ENCODE assay signal across 8 cellular contexts in the genomic region with DNA sequence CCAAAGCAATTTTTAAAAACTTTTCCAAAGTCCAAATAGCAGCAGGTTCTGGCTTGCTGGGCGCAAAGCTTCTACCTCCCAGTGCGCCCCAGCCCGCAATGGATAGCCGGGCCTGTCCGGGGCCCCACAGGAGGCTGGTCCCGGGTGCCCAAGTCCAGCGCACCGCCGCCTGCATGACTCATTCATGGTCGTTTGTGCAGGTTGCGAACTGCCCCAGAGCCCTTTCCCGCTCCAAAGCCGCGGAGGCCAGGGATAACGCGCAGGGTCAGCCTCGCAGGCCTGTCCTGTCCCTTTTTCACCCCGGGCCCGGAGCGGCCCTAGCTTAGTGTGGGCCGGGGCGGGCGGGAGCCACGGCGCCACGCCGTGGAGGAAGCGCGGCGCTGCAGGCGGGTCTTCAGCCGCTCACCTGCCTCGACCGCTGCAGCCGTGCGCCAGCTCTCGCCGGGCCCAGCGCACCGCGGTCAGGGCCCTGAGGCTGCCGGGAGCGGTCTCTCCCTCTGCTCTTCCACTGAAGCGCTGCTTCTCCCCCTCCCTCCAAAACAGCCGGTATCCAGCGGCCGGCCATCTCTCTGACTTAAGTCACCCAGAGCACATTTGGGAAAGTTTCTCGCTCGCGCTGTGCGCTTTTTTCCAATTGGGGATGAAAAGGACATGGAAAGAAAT. TPM values are rescaled to one million over a fixed set of nuclear protein-coding genes. Genes with fewer than 3 reads are reported as not detected.
DNase-seq lines count a peak whose midpoint lies in the region; ATAC-seq and TF ChIP-seq lines count a peak whose summit lies in the region.

No MANE protein-coding gene starts in this region.

- no peaks in the 10 kb centered on the region for H3K9me3 Mint-ChIP-seq in Caco-2 (ENCODE audit: unreplicated experiment)
- no peaks in the 10 kb centered on the region for H3K9me3 Mint-ChIP-seq in activated naive CD4-positive, alpha-beta T cell treated with anti-CD3 and anti-CD28 coated beads, Interleukin-2, amount 50 U/mL, for 72 hours
- no peaks in the 10 kb centered on the region for H3K9me3 Mint-ChIP-seq in osteocyte (ENCODE audit: unreplicated experiment)

- H3K36me3 ChIP-seq in Caco-2 (ENCODE audit: control insufficient read depth, insufficient read depth, low read length) = no peaks in the 10 kb centered on the region
- no peaks in the 10 kb centered on the region for H3K36me3 ChIP-seq in uterus

- peaks cover 16% of the 10 kb centered on the region for H3K27me3 ChIP-seq in Caco-2 (replicated peaks; ENCODE audit: control insufficient read depth, insufficient read depth, low read length)
- H3K27me3 ChIP-seq in uterus = peaks cover 0 to 4% of the 10 kb centered on the region in 2 donors

- CTCF ChIA-PET in Caco-2 (lab: Charles Lee) = interaction anchor here (0.5 to 2.9 kb wide), 35 partner anchors 8 to 1972 kb away, joined by 3 to 38 read pairs (median 4); a partner anchor contains a TSS

- H3K9me3 ChIP-seq in Caco-2 = no peaks in the 10 kb centered on the region
- H3K9me3 ChIP-seq in uterus = no peaks in the 10 kb centered on the region

- peak; percentile 84 to 90 for DNase-seq in Caco-2
- DNase-seq in RPMI7951 (ENCODE audit: low read depth) = peak; percentile 81
- DNase-seq in activated naive CD4-positive, alpha-beta T cell treated with anti-CD3 and anti-CD28 coated beads, Interleukin-2, amount 50 U/mL, for 72 hours (ENCODE audit: low spot score in 2 of 2) = peak; percentile 69 to 86
- DNase-seq in head of caudate nucleus = peak in 40 of 42 donors; percentile 25 to 84 (median 64)
- peak; percentile 87 for DNase-seq in osteocyte (ENCODE audit: extremely low spot score, unreplicated experiment)
- DNase-seq in uterus = peak; percentile 52 to 74

- POLR2A ChIA-PET in Caco-2 (lab: Charles Lee) = interaction anchor here (0.6 to 1.6 kb wide), 2 partner anchors 12 to 13 kb away, joined by 5 to 8 read pairs; a partner anchor contains a TSS

- no peak for TF ChIP-seq POLR2A in uterus (IDR thresholded peaks at IDR 0.05)

- H3K4me3 Mint-ChIP-seq in Caco-2 (ENCODE audit: unreplicated experiment) = peak overlapping the region; percentile 87
- H3K4me3 Mint-ChIP-seq in osteocyte (ENCODE audit: unreplicated experiment) = peak overlapping the region; percentile 82

- BruUV-seq in Caco-2 (replicated peaks; lab: Mats Ljungman, UMichigan) = no TSS peak

- H3K27ac Mint-ChIP-seq in Caco-2 (ENCODE audit: unreplicated experiment) (peak overlapping the region; percentile 74), osteocyte (ENCODE audit: unreplicated experiment) (peak overlapping the region; percentile 95)
- peak overlapping the region; percentile 99 for H3K27ac Mint-ChIP-seq in activated naive CD4-positive, alpha-beta T cell treated with anti-CD3 and anti-CD28 coated beads, Interleukin-2, amount 50 U/mL, for 72 hours

- peak; percentile 95 to 96 for TF ChIP-seq CTCF in Caco-2 (IDR thresholded peaks at IDR 0.05; ENCODE audit: insufficient read depth in 1 of 2, low read depth in 1 of 2, low read length in 1 of 2, severe bottlenecking in 1 of 2, unreplicated experiment in 1 of 2)
- TF ChIP-seq CTCF in osteocyte (IDR thresholded peaks at IDR 0.05) = peak; percentile 93
- TF ChIP-seq CTCF in uterus (IDR thresholded peaks at IDR 0.05) = peak; percentile 73 to 94 (median 83)

- intact Hi-C loops in Caco-2 (cut with micrococcal nuclease; ENCODE audit: unreplicated experiment) = loop anchor here (1.0 to 10.0 kb wide), 7 partner anchors 71 to 981 kb away; a partner anchor contains a TSS
- intact Hi-C loops in head of caudate nucleus (cut with DNase I) = loop anchor here (1.0 to 10.0 kb wide), 3 partner anchors 14 to 223 kb away; a partner anchor contains a TSS
- intact Hi-C loops in uterus (cut with DNase I; ENCODE audit: low total_unique reads) = no loop called here

- H3K4me1 ChIP-seq in Caco-2 (peaks cover 17% of the 10 kb centered on the region), uterus (peaks cover 0 to 29% of the 10 kb centered on the region in 2 donors)

- H3K36me3 Mint-ChIP-seq in Caco-2 (ENCODE audit: insufficient read depth, unreplicated experiment) (peaks cover 22% of the 10 kb centered on the region), osteocyte (ENCODE audit: unreplicated experiment) (no peaks in the 10 kb centered on the region)
- H3K36me3 Mint-ChIP-seq in activated naive CD4-positive, alpha-beta T cell treated with anti-CD3 and anti-CD28 coated beads, Interleukin-2, amount 50 U/mL, for 72 hours = peaks cover 30 to 35% of the 10 kb centered on the region in 2 donors

- peak overlapping the region; percentile 84 to 90 for H3K27ac ChIP-seq in uterus

- H3K27me3 Mint-ChIP-seq in Caco-2 (ENCODE audit: insufficient read depth, unreplicated experiment) (peaks cover 40% of the 10 kb centered on the region), osteocyte (ENCODE audit: unreplicated experiment) (peaks cover 50% of the 10 kb centered on the region)

- peaks cover 20% of the 10 kb centered on the region for H3K4me1 Mint-ChIP-seq in Caco-2 (ENCODE audit: low read depth, unreplicated experiment)
- H3K4me1 Mint-ChIP-seq in osteocyte (ENCODE audit: unreplicated experiment) = peaks cover 28% of the 10 kb centered on the region

- ATAC-seq in GM19452 (IDR thresholded peaks at IDR 0.05; ENCODE audit: unreplicated experiment) (peak; percentile 37), HG03520 (IDR thresholded peaks at IDR 0.05; ENCODE audit: unreplicated experiment) (peak; percentile 33)
- peak; percentile 34 to 41 for ATAC-seq in activated naive CD4-positive, alpha-beta T cell treated with anti-CD3 and anti-CD28 coated beads, Interleukin-2, amount 50 U/mL, for 72 hours

- H3K4me3 ChIP-seq in Caco-2 (ENCODE audit: low read depth, low read length) = peak overlapping the region; percentile 55
- peak overlapping the region; percentile 57 to 90 for H3K4me3 ChIP-seq in uterus

RNA-seq across cellular contexts. Expression of a gene that starts 1.7 kb away (rescaled TPM):
- total RNA-seq in Caco-2 (2022) (0.30 and 0.61 TPM in 2 replicates), osteocyte (5.4 and 11.7 TPM in 2 replicates), uterus (1 to 10 TPM in 2 of 4 donors, under 1 TPM in 1, not detected in 1; 0.26 to 3.4 (median 1.5) TPM)
- total RNA-seq in RPMI7951 (2014; rRNA removed; shearing (Covaris generic)) = 2.3 and 5.9 TPM in 2 replicates
- total RNA-seq in activated naive CD4-positive, alpha-beta T cell treated with anti-CD3 and anti-CD28 coated beads, Interleukin-2, amount 50 U/mL, for 72 hours = 10 to 100 TPM; 43.0 to 54.5 TPM

RNA-seq across cellular contexts. Expression of a gene that starts 13.4 kb away (rescaled TPM):
- total RNA-seq in Caco-2 (2022) = 31.3 and 34.1 TPM in 2 replicates
- 27.4 and 31.7 TPM in 2 replicates for total RNA-seq in RPMI7951 (2014; rRNA removed; shearing (Covaris generic))
- 10 to 100 TPM; 16.6 to 17.1 TPM for total RNA-seq in activated naive CD4-positive, alpha-beta T cell treated with anti-CD3 and anti-CD28 coated beads, Interleukin-2, amount 50 U/mL, for 72 hours
- total RNA-seq in osteocyte = 17.5 and 17.6 TPM in 2 replicates
- 10 to 100 TPM; 10.8 to 27.0 (median 18.9) TPM for total RNA-seq in uterus

Comparison
In these comparisons a context has a peak if more than half of its experiments do, and no peak if none do; other contexts are left out.
1. Peak in every context shown above with its lines: DNase-seq, ATAC-seq, H3K4me3 ChIP-seq and H3K27ac ChIP-seq.